Comparison of ENCODE assay signal across 13 cellular contexts in the genomic region with DNA sequence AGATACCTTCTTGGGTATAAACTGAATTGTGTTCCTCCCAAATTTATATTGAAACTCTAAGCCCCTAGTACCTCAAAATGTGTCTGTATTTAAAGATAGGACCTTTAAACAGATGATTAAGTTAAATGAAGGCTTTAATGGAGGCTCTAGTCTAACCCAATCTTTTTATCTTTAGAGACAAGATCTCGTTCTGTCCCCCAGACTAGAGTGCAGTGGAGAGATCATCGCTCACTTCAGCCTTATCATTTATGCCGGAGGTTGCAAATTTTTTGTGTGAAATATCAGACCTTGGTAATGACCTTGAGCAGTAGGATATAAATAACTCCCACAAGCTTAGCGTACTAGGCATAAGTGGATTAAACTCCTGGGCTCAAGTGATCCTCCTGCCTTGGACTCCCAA.
DNase-seq lines count a peak whose midpoint lies in the region; ATAC-seq and TF ChIP-seq lines count a peak whose summit lies in the region.
"Had no signal": no experiment of that assay in that cellular context is flagged by ENCODE, and none has a peak within 500 bp of the region (broad histone marks: within the 10 kb centered on the region; RNA-seq: fewer than 3 reads in every experiment).

No MANE protein-coding gene starts in this region.

- DNase-seq in right atrium auricular region (ENCODE audit: low spot score) = peak; percentile 4
- no peak for DNase-seq in right cardiac atrium
- no peak for DNase-seq in SJSA1 (ENCODE audit: low read depth in 1 of 2, low spot score in 2 of 2)
- DNase-seq in osteoblast (ENCODE audit: insufficient read length, low spot score, missing footprints) = no peak
- DNase-seq in HK-2 (ENCODE audit: unreplicated experiment) = no peak
- DNase-seq in NCI-H128 (lab: John Stamatoyannopoulos, UW; ENCODE audit: unreplicated experiment) = no peak
- DNase-seq: BE2C; CD4-positive, alpha-beta memory T cell; DMS79 had no signal

- TF ChIP-seq CTCF in right atrium auricular region (IDR thresholded peaks at IDR 0.05) (no peak), osteoblast (IDR thresholded peaks at IDR 0.05; ENCODE audit: extremely low read depth, low read depth, low read length) (no peak)

- no peaks in the 10 kb centered on the region for H3K27me3 ChIP-seq in right atrium auricular region
- H3K27me3 ChIP-seq in right cardiac atrium (ENCODE audit: control insufficient read depth, insufficient read depth) = no peaks in the 10 kb centered on the region
- no peaks in the 10 kb centered on the region for H3K27me3 ChIP-seq in SJSA1 (replicated peaks)
- H3K27me3 ChIP-seq in osteoblast (ENCODE audit: insufficient read depth, low read length) = no peaks in the 10 kb centered on the region
- H3K27me3 ChIP-seq: BE2C had no signal

- H3K9me3 ChIP-seq in right atrium auricular region (no peaks in the 10 kb centered on the region), right cardiac atrium (ENCODE audit: control insufficient read depth, low read length) (peaks cover 2% of the 10 kb centered on the region), SJSA1 (replicated peaks) (no peaks in the 10 kb centered on the region), osteoblast (ENCODE audit: low read depth, low read length) (no peaks in the 10 kb centered on the region)
- H3K9me3 ChIP-seq: HAP-1 had no signal

- intact Hi-C loops in right cardiac atrium (cut with DNase I) = no loop called here

- H3K4me3 ChIP-seq in right atrium auricular region (no peak overlapping the region), right cardiac atrium (ENCODE audit: low read length) (no peak overlapping the region), SJSA1 (no peak overlapping the region), osteoblast (ENCODE audit: insufficient read depth, low read length) (no peak overlapping the region)
- H3K4me3 ChIP-seq: GM12878, HAP-1 had no signal

- no peaks in the 10 kb centered on the region for H3K79me2 ChIP-seq in osteoblast (ENCODE audit: insufficient read depth, low read length)

- H3K27ac ChIP-seq in right atrium auricular region (no peak overlapping the region), right cardiac atrium (ENCODE audit: low read length) (no peak overlapping the region), SJSA1 (peak overlapping the region; percentile 97), osteoblast (ENCODE audit: low read depth, low read length) (peak overlapping the region; percentile 93)
- H3K27ac ChIP-seq: C4-2B had no signal

- H2AFZ ChIP-seq in osteoblast (ENCODE audit: low read length) = no peak overlapping the region

- no peaks in the 10 kb centered on the region for H3K4me1 ChIP-seq in right atrium auricular region
- no peaks in the 10 kb centered on the region for H3K4me1 ChIP-seq in right cardiac atrium (ENCODE audit: control insufficient read depth, insufficient read depth, low read length)
- H3K4me1 ChIP-seq in SJSA1 (replicated peaks) = peaks cover 69% of the 10 kb centered on the region
- H3K4me1 ChIP-seq in osteoblast (ENCODE audit: insufficient read depth, low read length) = peaks cover 48% of the 10 kb centered on the region
- H3K4me1 ChIP-seq: HAP-1 had no signal

- H4K20me1 ChIP-seq in osteoblast (ENCODE audit: insufficient read depth, low read length) = no peaks in the 10 kb centered on the region

- no peak overlapping the region for H3K4me2 ChIP-seq in osteoblast (ENCODE audit: insufficient read depth, low read length)

- H3K36me3 ChIP-seq in right atrium auricular region (no peaks in the 10 kb centered on the region), SJSA1 (no peaks in the 10 kb centered on the region), osteoblast (ENCODE audit: insufficient read depth, low read length) (no peaks in the 10 kb centered on the region)
- H3K36me3 ChIP-seq: BE2C, HAP-1 had no signal

- 38% methylated on average over 4 of the region's 4 CpGs for WGBS in right cardiac atrium

- ATAC-seq in right cardiac atrium (no peak), GM19035 (IDR thresholded peaks at IDR 0.05; ENCODE audit: unreplicated experiment) (no peak)
- ATAC-seq: GM12878 had no signal

Comparison
In these comparisons a context has a peak if more than half of its experiments do, and no peak if none do; other contexts are left out.
1. H3K27ac ChIP-seq: peak in SJSA1 (single experiment) and osteoblast (single experiment); none in right atrium auricular region (0 of 2) and right cardiac atrium (single experiment).